14 cellular contexts compared by ENCODE assay signal in the genomic region with DNA sequence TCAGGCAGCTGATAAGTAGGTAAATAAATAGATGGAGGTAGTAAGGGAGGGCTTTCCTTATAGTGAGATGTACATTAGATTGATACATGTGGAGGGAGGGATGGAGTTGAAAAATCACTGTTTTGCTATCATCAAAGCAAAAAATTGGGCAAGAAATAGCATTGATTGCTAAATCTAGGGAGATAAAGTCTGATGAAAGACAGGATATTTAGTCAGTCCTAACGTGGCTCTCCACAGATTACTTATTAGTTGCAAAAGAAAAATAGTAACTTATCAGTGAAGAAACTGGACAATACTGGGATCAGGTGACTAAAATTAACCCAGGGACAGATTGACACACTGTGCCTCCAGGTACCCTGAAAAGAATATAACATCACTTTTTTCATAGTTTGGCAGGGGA. TPM values are rescaled to one million over a fixed set of nuclear protein-coding genes. Genes with fewer than 3 reads are reported as not detected.
DNase-seq lines count a peak whose midpoint lies in the region; ATAC-seq and TF ChIP-seq lines count a peak whose summit lies in the region.
"Had no signal": no experiment of that assay in that cellular context is flagged by ENCODE, and none has a peak within 500 bp of the region (broad histone marks: within the 10 kb centered on the region; RNA-seq: fewer than 3 reads in every experiment).

No MANE protein-coding gene starts in this region.

- H3K27ac Mint-ChIP-seq in HFFc6: peak overlapping the region; percentile 46; the same call in 1 of the 2 replicates
- H3K27ac Mint-ChIP-seq: T-helper 17 cell had no signal

- peak overlapping the region; percentile 26; the same call in 1 of the 2 replicates for H3K4me3 Mint-ChIP-seq in HFFc6
- H3K4me3 Mint-ChIP-seq: T-helper 17 cell had no signal

- H3K36me3 ChIP-seq in right lobe of liver: no peaks in the 10 kb centered on the region
- H3K36me3 ChIP-seq: MG63 had no signal

- no peaks in the 10 kb centered on the region for H3K9me3 Mint-ChIP-seq in HFFc6

- H3K4me1 Mint-ChIP-seq in HFFc6 (ENCODE audit: low read depth): peaks cover 33% of the 10 kb centered on the region
- H3K4me1 Mint-ChIP-seq: T-helper 17 cell had no signal

- no peak for TF ChIP-seq CTCF in HFFc6 (IDR thresholded peaks at IDR 0.05)
- TF ChIP-seq CTCF in cardiac fibroblast (IDR thresholded peaks at IDR 0.05; ENCODE audit: low read depth, low read length): no peak
- TF ChIP-seq CTCF in right lobe of liver (IDR thresholded peaks at IDR 0.05): no peak

- 4% methylated on average over 1 of the region's 1 CpG for WGBS in right lobe of liver (ENCODE audit: insufficient coverage, low coverage, low lambda C conversion rate, missing lambda C conversion rate)

- no peaks in the 10 kb centered on the region for H3K36me3 Mint-ChIP-seq in HFFc6 (ENCODE audit: low read depth)

- DNase-seq in AML-193 (lab: John Stamatoyannopoulos, UW) (peak; percentile 14 to 21), HFFc6 (no peak), cardiac fibroblast (ENCODE audit: low read depth in 2 of 2) (peak; percentile 51 to 69), right lobe of liver (no peak), substantia nigra (lab: John Stamatoyannopoulos, UW) (no peak), NCI-H2029 (lab: John Stamatoyannopoulos, UW) (no peak)
- DNase-seq: activated CD4-positive, CD25-positive, alpha-beta regulatory T cell; amniotic stem cell; cortex of kidney; T-helper 17 cell had no signal

- TF ChIP-seq POLR2A in right lobe of liver (IDR thresholded peaks at IDR 0.05): peak; percentile 21

- H3K27me3 Mint-ChIP-seq in HFFc6 (ENCODE audit: insufficient read depth): no peaks in the 10 kb centered on the region; the same call in 1 of the 2 replicates

- H3K4me3 ChIP-seq in cardiac fibroblast (replicated peaks in 1 of 2; ENCODE audit: low read depth in 2 of 2, low read length in 2 of 2) (no peak overlapping the region), right lobe of liver (peak overlapping the region in 2 of 3 donors; percentile 23 to 32)
- H3K4me3 ChIP-seq: MG63 had no signal

- peaks cover 0 to 50% (median 20%) of the 10 kb centered on the region in 4 donors for H3K4me1 ChIP-seq in right lobe of liver

- intact Hi-C loops in right lobe of liver (cut with DNase I): no loop called here

- no peaks in the 10 kb centered on the region for H3K27me3 ChIP-seq in right lobe of liver
- H3K27me3 ChIP-seq: MG63 had no signal

- peak overlapping the region; percentile 71 to 88 (median 87) for H3K27ac ChIP-seq in right lobe of liver
- H3K27ac ChIP-seq in substantia nigra (ENCODE audit: low read depth, low read length, poor library complexity, severe bottlenecking): no peak overlapping the region
- H3K27ac ChIP-seq: RWPE1 had no signal

- ATAC-seq in right lobe of liver (peak; percentile 56 to 78 (median 64)), HG02885 (IDR thresholded peaks at IDR 0.05; ENCODE audit: poor library complexity, unreplicated experiment) (no peak), HG03196 (IDR thresholded peaks at IDR 0.05; ENCODE audit: unreplicated experiment) (no peak)
- ATAC-seq: T-helper 17 cell had no signal

- no peaks in the 10 kb centered on the region for H3K9me3 ChIP-seq in right lobe of liver
- H3K9me3 ChIP-seq: MG63 had no signal

RNA-seq across cellular contexts. Expression of a gene that starts 27.0 kb away (rescaled TPM):
- total RNA-seq in HFFc6 (2021; fragmentation: NEBNext Ultra II Directional; extraction: Animal tissue kit (Norgen Biotek cat#: 25700)): 10 to 100 TPM; 86.3 to 97.0 (median 93.8) TPM
- total RNA-seq in right lobe of liver: 100 to 1,000 TPM in 3 of 6 experiments, 10 to 100 TPM in 3; 59.1 to 141 (median 95.9) TPM

Comparison
In these comparisons a context has a peak if more than half of its experiments do, and no peak if none do; other contexts are left out.
1. DNase-seq: peak in AML-193 (2 of 2) and cardiac fibroblast (2 of 2); none in HFFc6 (single experiment), right lobe of liver (0 of 3), substantia nigra (0 of 49) and NCI-H2029 (single experiment).
2. H3K4me3 ChIP-seq: peak in right lobe of liver (2 of 3); none in cardiac fibroblast (0 of 2).
3. ATAC-seq: peak in right lobe of liver (4 of 4); none in HG02885 (single experiment) and HG03196 (single experiment).